Comparison of ENCODE assay signal across 8 cellular contexts in genomic region chr3:75785091-75785755, GRCh38. TPM values are rescaled to one million over a fixed set of nuclear protein-coding genes. Genes with fewer than 3 reads are reported as not detected.
A peak's percentile ranks its signal among the peaks of the same experiment; 100 is the strongest.
DNase-seq lines count a peak whose midpoint lies in the region; ATAC-seq and TF ChIP-seq lines count a peak whose summit lies in the region.
"Not testable (repeated sequence)": the region's sequence is repeated elsewhere in the genome, so short reads cannot be mapped to it uniquely, and the experiment has no call there.

ZNF717 (minus strand) TSS chr3:75785549; CDS start chr3:75783362, 2,187 bp downstream.

- peak; percentile 67 for ATAC-seq in T-helper 17 cell

- peak within 1 kb of the TSS; percentile 74 to 91 (median 81) for H3K4me3 ChIP-seq in esophagus muscularis mucosa
- H3K4me3 ChIP-seq in mesodermal cell (ENCODE audit: extremely low read depth, insufficient read depth, low read length, poor library complexity, severe bottlenecking) = peak within 1 kb of the TSS; percentile 32

- H3K4me1 Mint-ChIP-seq in T-helper 17 cell = not testable (repeated sequence)

- not testable (repeated sequence) for H3K27me3 ChIP-seq in esophagus muscularis mucosa

- not testable (repeated sequence) for TF ChIP-seq EP300 in esophagus muscularis mucosa (IDR thresholded peaks at IDR 0.05)

- peak within 1 kb of the TSS; percentile 80 for H3K27ac Mint-ChIP-seq in T-helper 17 cell

- TF ChIP-seq CTCF in esophagus muscularis mucosa (IDR thresholded peaks at IDR 0.05) = peak in 2 of 3 experiments; percentile 18 to 31

- DNase-seq in A172 (ENCODE audit: low spot score) (peak; percentile 5), NCI-H146 (lab: John Stamatoyannopoulos, UW) (peak; percentile 82), T-helper 17 cell (peak; percentile 71 to 94 (median 83)), esophagus muscularis mucosa (ENCODE audit: extremely low spot score) (peak; percentile 96)
- DNase-seq in activated naive CD4-positive, alpha-beta T cell (lab: John Stamatoyannopoulos, UW) = peak; percentile 77 to 85 (median 84)
- peak; percentile 76 to 95 (median 88) for DNase-seq in stimulated activated CD4-positive, alpha-beta T cell treated with anti-CD3 and anti-CD28 coated beads, Interleukin-1b, Interleukin-23, amount 100 ng/mL, for 24 hours (ENCODE audit: low read depth in 4 of 4, low spot score in 1 of 4)

- peak within 1 kb of the TSS; percentile 89 to 92 (median 90) for H3K27ac ChIP-seq in esophagus muscularis mucosa (replicated peaks in 1 of 4)
- not testable (repeated sequence) for H3K27ac ChIP-seq in mesodermal cell (ENCODE audit: low read depth, low read length, severe bottlenecking)

- peak within 1 kb of the TSS; percentile 92 for H3K4me3 Mint-ChIP-seq in T-helper 17 cell

- TF ChIP-seq POLR2A in GM18526 (IDR thresholded peaks at IDR 0.05; ENCODE audit: extremely low read depth, insufficient read length) = peak; percentile 46
- TF ChIP-seq POLR2A in esophagus muscularis mucosa (IDR thresholded peaks at IDR 0.05; ENCODE audit: low read depth) = peak; percentile 29

- not testable (repeated sequence) for H3K9me3 ChIP-seq in T-helper 17 cell (ENCODE audit: control insufficient read depth, low read length, poor library complexity, severe bottlenecking); esophagus muscularis mucosa; mesodermal cell (ENCODE audit: control insufficient read depth, low read length)

- H3K36me3 Mint-ChIP-seq in T-helper 17 cell (ENCODE audit: low read depth) = not testable (repeated sequence)

- 7% methylated on average over 50 of the region's 51 CpGs for WGBS in esophagus muscularis mucosa
- 68 to 77% methylated on average over 32 to 46 of the region's 51 CpGs for WGBS in mesodermal cell (ENCODE audit: insufficient coverage in 2 of 2), 2 experiments

- H3K4me1 ChIP-seq in esophagus muscularis mucosa = peaks cover 0 to 11% (median 8%) of the 10 kb centered on the region in 4 donors
- not testable (repeated sequence) for H3K4me1 ChIP-seq in mesodermal cell (ENCODE audit: control insufficient read depth, insufficient read depth, low read length, poor library complexity, severe bottlenecking)

- H3K36me3 ChIP-seq in esophagus muscularis mucosa = peaks cover 10 to 27% (median 22%) of the 10 kb centered on the region in 4 donors
- H3K36me3 ChIP-seq in mesodermal cell (ENCODE audit: control insufficient read depth, insufficient read depth, low read length) = not testable (repeated sequence)

- intact Hi-C loops in esophagus muscularis mucosa (cut with DNase I) = not testable (repeated sequence)

- H3K27me3 Mint-ChIP-seq in T-helper 17 cell = not testable (repeated sequence)

RNA-seq across cellular contexts. Expression of gene ZNF717, which starts in this region (rescaled TPM):
- total RNA-seq in A172 (2014; rRNA removed; shearing (Covaris generic)) = 0.21 and 0.57 TPM in 2 replicates
- total RNA-seq in T-helper 17 cell (10 to 100 TPM in 1 of 2 donors, 1 to 10 TPM in 1; 5.0 to 10.6 TPM), esophagus muscularis mucosa (10 to 100 TPM in 3 of 4 donors, 1 to 10 TPM in 1; 6.3 to 15.0 (median 11.8) TPM)
- 4.9 TPM for polyA plus RNA-seq in mesodermal cell (2013, experiment 1 of 2)
- 3.0 TPM for polyA plus RNA-seq in mesodermal cell (2013, experiment 2 of 2)

Comparison
In these comparisons a context has a peak if more than half of its experiments do, and no peak if none do; other contexts are left out.
1. Peak in DNase-seq in A172; RNA of the gene not detected or under 1 TPM.
2. DNase-seq: peak in every context shown above with its lines; median percentile 96 in esophagus muscularis mucosa; 88 in stimulated activated CD4-positive, alpha-beta T cell treated with anti-CD3 and anti-CD28 coated beads, Interleukin-1b, Interleukin-23, amount 100 ng/mL, for 24 hours; 84 in activated naive CD4-positive, alpha-beta T cell; 83 in T-helper 17 cell; 82 in NCI-H146; 5 in A172.